Comparison of ENCODE assay signal across 24 cellular contexts in genomic region chr1:67769633-67770256, GRCh38.
"Had no signal": no experiment of that assay in that cellular context is flagged by ENCODE, and none has a peak within 500 bp of the region (broad histone marks: within the 10 kb centered on the region; RNA-seq: fewer than 3 reads in every experiment).

No MANE protein-coding gene starts in this region.

- H3K36me3 Mint-ChIP-seq: activated CD8-positive, alpha-beta memory T cell treated with anti-CD3 and anti-CD28 coated beads, Interleukin-2, amount 10 ng/mL, durations not matched to agents 7 days and 5 days; activated naive CD8-positive, alpha-beta T cell; natural killer cell treated with Interleukin-12 subunit alpha and Interleukin-12 subunit beta and Interleukin-15 and Interleukin-18, amount 100 ng/mL, for 72 hours; WTC11 had no signal

- DNase-seq: activated CD4-positive, alpha-beta T cell treated with anti-CD3 and anti-CD28 coated beads, Interleukin-2, amount 50 U/mL, for 4 hours; activated CD8-positive, alpha-beta memory T cell treated with anti-CD3 and anti-CD28 coated beads, Interleukin-2, amount 10 ng/mL, durations not matched to agents 7 days and 5 days; activated naive CD4-positive, alpha-beta T cell; activated T-cell treated with anti-CD3 and anti-CD28 coated beads for 4 hours; amniotic stem cell; cerebellar nuclear complex; endodermal cell; esophagus squamous epithelium; gastrocnemius medialis; hippocampal formation; left ventricle myocardium superior; mammary epithelial cell; pancreas; psoas muscle; stimulated activated CD4-positive, alpha-beta T cell treated with anti-CD3 and anti-CD28 coated beads, Interleukin-1b, Interleukin-23, amount 100 ng/mL, for 48 hours; T-helper 9 cell had no signal

- H3K9me3 Mint-ChIP-seq: endodermal cell; natural killer cell treated with Interleukin-12 subunit alpha and Interleukin-12 subunit beta and Interleukin-15 and Interleukin-18, amount 100 ng/mL, for 72 hours; type B pancreatic cell; WTC11 had no signal

- H3K9me3 ChIP-seq: esophagus squamous epithelium, gastrocnemius medialis, pancreas, psoas muscle, right atrium auricular region, thoracic aorta, vagina had no signal

- FAIRE-seq: pancreas had no signal

- H3K4me3 ChIP-seq: coronary artery, esophagus squamous epithelium, gastrocnemius medialis, pancreas, psoas muscle, right atrium auricular region, thoracic aorta, vagina had no signal

- H3K27ac ChIP-seq: coronary artery, esophagus squamous epithelium, gastrocnemius medialis, pancreas, psoas muscle, right atrium auricular region, vagina had no signal

- H3K4me3 Mint-ChIP-seq: activated CD8-positive, alpha-beta memory T cell treated with anti-CD3 and anti-CD28 coated beads, Interleukin-2, amount 10 ng/mL, durations not matched to agents 7 days and 5 days; activated naive CD8-positive, alpha-beta T cell; endodermal cell; natural killer cell treated with Interleukin-12 subunit alpha and Interleukin-12 subunit beta and Interleukin-15 and Interleukin-18, amount 100 ng/mL, for 72 hours; type B pancreatic cell; WTC11 had no signal

- H3K27ac Mint-ChIP-seq: activated CD8-positive, alpha-beta memory T cell treated with anti-CD3 and anti-CD28 coated beads, Interleukin-2, amount 10 ng/mL, durations not matched to agents 7 days and 5 days; activated naive CD8-positive, alpha-beta T cell; endodermal cell; natural killer cell treated with Interleukin-12 subunit alpha and Interleukin-12 subunit beta and Interleukin-15 and Interleukin-18, amount 100 ng/mL, for 72 hours; type B pancreatic cell; WTC11 had no signal

- ATAC-seq: activated CD8-positive, alpha-beta memory T cell treated with anti-CD3 and anti-CD28 coated beads, Interleukin-2, amount 10 ng/mL, durations not matched to agents 7 days and 5 days; gastrocnemius medialis; left ventricle myocardium superior; pancreas; psoas muscle; WTC11 had no signal

- H3K27me3 Mint-ChIP-seq: type B pancreatic cell had no signal

- H3K36me3 ChIP-seq: gastrocnemius medialis, pancreas, right atrium auricular region, thoracic aorta, vagina had no signal

- H3K27me3 ChIP-seq: esophagus squamous epithelium, gastrocnemius medialis, pancreas, right atrium auricular region, vagina had no signal

- H3K4me1 ChIP-seq: psoas muscle had no signal
